In genomic region chr2:8685697-8686358, GRCh38 we compare ENCODE assay signal across 8 cellular contexts. TPM values are rescaled to one million over a fixed set of nuclear protein-coding genes. Genes with fewer than 3 reads are reported as not detected.
DNase-seq lines count a peak whose midpoint lies in the region; ATAC-seq and TF ChIP-seq lines count a peak whose summit lies in the region.

No MANE protein-coding gene starts in this region.

- H3K27ac Mint-ChIP-seq in activated T-helper 1 cell treated with anti-CD3 and anti-CD28 coated beads, Interleukin-12 subunit alpha, Interleukin-12 subunit beta, Interleukin-2, Interleukin-4 antibody, amounts not matched to agents 30 ng/mL and 10 ng/mL and 1 ng/mL, durations not matched to agents 14 hours and 24 hours and 36 hours, result peak overlapping the region; percentile 62
- H3K27ac Mint-ChIP-seq in natural killer cell treated with Interleukin-12 subunit alpha and Interleukin-12 subunit beta and Interleukin-15 and Interleukin-18, amount 100 ng/mL, for 72 hours, result peak overlapping the region; percentile 74 to 90
- no peak overlapping the region for H3K27ac Mint-ChIP-seq in stimulated activated naive CD8-positive, alpha-beta T cell treated with anti-CD3 and anti-CD28 coated beads, Interleukin-15, amount 100 ng/mL, for 72 hours

- no peaks in the 10 kb centered on the region for H3K9me3 Mint-ChIP-seq in activated T-helper 1 cell treated with anti-CD3 and anti-CD28 coated beads, Interleukin-12 subunit alpha, Interleukin-12 subunit beta, Interleukin-2, Interleukin-4 antibody, amounts not matched to agents 30 ng/mL and 10 ng/mL and 1 ng/mL, durations not matched to agents 14 hours and 24 hours and 36 hours
- H3K9me3 Mint-ChIP-seq in natural killer cell treated with Interleukin-12 subunit alpha and Interleukin-12 subunit beta and Interleukin-15 and Interleukin-18, amount 100 ng/mL, for 72 hours, result no peaks in the 10 kb centered on the region
- H3K9me3 Mint-ChIP-seq in stimulated activated naive CD8-positive, alpha-beta T cell treated with anti-CD3 and anti-CD28 coated beads, Interleukin-15, amount 100 ng/mL, for 72 hours, result no peaks in the 10 kb centered on the region

- ATAC-seq in GM18498 (IDR thresholded peaks at IDR 0.05; ENCODE audit: unreplicated experiment) (peak; percentile 29), HG03520 (IDR thresholded peaks at IDR 0.05; ENCODE audit: unreplicated experiment) (peak; percentile 18)
- peak; percentile 48 to 50 for ATAC-seq in natural killer cell treated with Interleukin-12 subunit alpha and Interleukin-12 subunit beta and Interleukin-15 and Interleukin-18, amount 100 ng/mL, for 72 hours
- peak; percentile 45 for ATAC-seq in stimulated activated naive CD8-positive, alpha-beta T cell treated with anti-CD3 and anti-CD28 coated beads, Interleukin-15, amount 100 ng/mL, for 72 hours

- peaks cover 16% of the 10 kb centered on the region for H3K4me1 Mint-ChIP-seq in activated T-helper 1 cell treated with anti-CD3 and anti-CD28 coated beads, Interleukin-12 subunit alpha, Interleukin-12 subunit beta, Interleukin-2, Interleukin-4 antibody, amounts not matched to agents 30 ng/mL and 10 ng/mL and 1 ng/mL, durations not matched to agents 14 hours and 24 hours and 36 hours (ENCODE audit: low read depth)
- H3K4me1 Mint-ChIP-seq in natural killer cell treated with Interleukin-12 subunit alpha and Interleukin-12 subunit beta and Interleukin-15 and Interleukin-18, amount 100 ng/mL, for 72 hours (ENCODE audit: low read depth in 2 of 2), result peaks cover 27 to 29% of the 10 kb centered on the region in 2 donors
- H3K4me1 Mint-ChIP-seq in stimulated activated naive CD8-positive, alpha-beta T cell treated with anti-CD3 and anti-CD28 coated beads, Interleukin-15, amount 100 ng/mL, for 72 hours, result peaks cover 13% of the 10 kb centered on the region

- TF ChIP-seq CTCF in fibroblast of the aortic adventitia (IDR thresholded peaks at IDR 0.05; ENCODE audit: insufficient read depth, low read length), result peak; percentile 66

- H3K36me3 Mint-ChIP-seq in activated T-helper 1 cell treated with anti-CD3 and anti-CD28 coated beads, Interleukin-12 subunit alpha, Interleukin-12 subunit beta, Interleukin-2, Interleukin-4 antibody, amounts not matched to agents 30 ng/mL and 10 ng/mL and 1 ng/mL, durations not matched to agents 14 hours and 24 hours and 36 hours (ENCODE audit: low read depth), result peaks cover 25% of the 10 kb centered on the region
- H3K36me3 Mint-ChIP-seq in natural killer cell treated with Interleukin-12 subunit alpha and Interleukin-12 subunit beta and Interleukin-15 and Interleukin-18, amount 100 ng/mL, for 72 hours, result peaks cover 26% of the 10 kb centered on the region

- H3K4me3 Mint-ChIP-seq in activated T-helper 1 cell treated with anti-CD3 and anti-CD28 coated beads, Interleukin-12 subunit alpha, Interleukin-12 subunit beta, Interleukin-2, Interleukin-4 antibody, amounts not matched to agents 30 ng/mL and 10 ng/mL and 1 ng/mL, durations not matched to agents 14 hours and 24 hours and 36 hours, result peak overlapping the region; percentile 80
- peak overlapping the region; percentile 75 for H3K4me3 Mint-ChIP-seq in natural killer cell treated with Interleukin-12 subunit alpha and Interleukin-12 subunit beta and Interleukin-15 and Interleukin-18, amount 100 ng/mL, for 72 hours
- peak overlapping the region; percentile 41 to 67 for H3K4me3 Mint-ChIP-seq in stimulated activated naive CD8-positive, alpha-beta T cell treated with anti-CD3 and anti-CD28 coated beads, Interleukin-15, amount 100 ng/mL, for 72 hours

- H3K27me3 Mint-ChIP-seq in activated T-helper 1 cell treated with anti-CD3 and anti-CD28 coated beads, Interleukin-12 subunit alpha, Interleukin-12 subunit beta, Interleukin-2, Interleukin-4 antibody, amounts not matched to agents 30 ng/mL and 10 ng/mL and 1 ng/mL, durations not matched to agents 14 hours and 24 hours and 36 hours (ENCODE audit: insufficient read depth), result peaks cover 7% of the 10 kb centered on the region
- H3K27me3 Mint-ChIP-seq in natural killer cell treated with Interleukin-12 subunit alpha and Interleukin-12 subunit beta and Interleukin-15 and Interleukin-18, amount 100 ng/mL, for 72 hours, result no peaks in the 10 kb centered on the region
- H3K27me3 Mint-ChIP-seq in stimulated activated naive CD8-positive, alpha-beta T cell treated with anti-CD3 and anti-CD28 coated beads, Interleukin-15, amount 100 ng/mL, for 72 hours, result peaks cover 1% of the 10 kb centered on the region

- DNase-seq in 8988T, result peak; percentile 90
- peak; percentile 76 for DNase-seq in OCI-M1 (lab: John Stamatoyannopoulos, UW)
- peak; percentile 74 for DNase-seq in activated T-helper 1 cell treated with anti-CD3 and anti-CD28 coated beads, Interleukin-12 subunit alpha, Interleukin-12 subunit beta, Interleukin-2, Interleukin-4 antibody, amounts not matched to agents 30 ng/mL and 10 ng/mL and 1 ng/mL, durations not matched to agents 14 hours and 24 hours and 36 hours (ENCODE audit: low spot score)
- peak; percentile 50 for DNase-seq in fibroblast of the aortic adventitia (ENCODE audit: low read depth)
- peak; percentile 82 for DNase-seq in natural killer cell treated with Interleukin-12 subunit alpha and Interleukin-12 subunit beta and Interleukin-15 and Interleukin-18, amount 100 ng/mL, for 72 hours (ENCODE audit: low spot score)
- peak; percentile 83 to 88 for DNase-seq in stimulated activated naive CD8-positive, alpha-beta T cell treated with anti-CD3 and anti-CD28 coated beads, Interleukin-15, amount 100 ng/mL, for 72 hours

- intact Hi-C loops in activated T-helper 1 cell treated with anti-CD3 and anti-CD28 coated beads, Interleukin-12 subunit alpha, Interleukin-12 subunit beta, Interleukin-2, Interleukin-4 antibody, amounts not matched to agents 30 ng/mL and 10 ng/mL and 1 ng/mL, durations not matched to agents 14 hours and 24 hours and 36 hours (cut with micrococcal nuclease), result loop anchor here (1.0 to 10.0 kb wide), 10 partner anchors 75 to 1589 kb away; no protein-coding TSS in a partner anchor

- H3K4me3 ChIP-seq in fibroblast of the aortic adventitia (ENCODE audit: low read depth, low read length), result peak overlapping the region; percentile 93

RNA-seq across cellular contexts. Expression of gene ID2, which starts 4.0 kb away (rescaled TPM):
- total RNA-seq in activated T-helper 1 cell treated with anti-CD3 and anti-CD28 coated beads, Interleukin-12 subunit alpha, Interleukin-12 subunit beta, Interleukin-2, Interleukin-4 antibody, amounts not matched to agents 30 ng/mL and 10 ng/mL and 1 ng/mL, durations not matched to agents 14 hours and 24 hours and 36 hours, result 301 and 306 TPM in 2 replicates
- total RNA-seq in fibroblast of the aortic adventitia (ENCODE audit: low replicate concordance), result 109 and 207 TPM in 2 replicates
- 100 to 1,000 TPM; 247 to 279 TPM for total RNA-seq in natural killer cell treated with Interleukin-12 subunit alpha and Interleukin-12 subunit beta and Interleukin-15 and Interleukin-18, amount 100 ng/mL, for 72 hours

Comparison
In these comparisons a context has a peak if more than half of its experiments do, and no peak if none do; other contexts are left out.
1. Peak in every context shown above with its lines: DNase-seq, ATAC-seq and H3K4me3 ChIP-seq.
2. H3K27ac Mint-ChIP-seq: peak in activated T-helper 1 cell treated with anti-CD3 and anti-CD28 coated beads, Interleukin-12 subunit alpha, Interleukin-12 subunit beta, Interleukin-2, Interleukin-4 antibody, amounts not matched to agents 30 ng/mL and 10 ng/mL and 1 ng/mL, durations not matched to agents 14 hours and 24 hours and 36 hours (single experiment) and natural killer cell treated with Interleukin-12 subunit alpha and Interleukin-12 subunit beta and Interleukin-15 and Interleukin-18, amount 100 ng/mL, for 72 hours (2 of 2); none in stimulated activated naive CD8-positive, alpha-beta T cell treated with anti-CD3 and anti-CD28 coated beads, Interleukin-15, amount 100 ng/mL, for 72 hours (0 of 2).